ENCODE assay signal across 17 cellular contexts in genomic region chr7:36937754-36938551, GRCh38.
A peak's percentile ranks its signal among the peaks of the same experiment; 100 is the strongest.
DNase-seq lines count a peak whose midpoint lies in the region; ATAC-seq, FAIRE-seq and TF ChIP-seq lines count a peak whose summit lies in the region.
"Had no signal": no experiment of that assay in that cellular context is flagged by ENCODE, and none has a peak within 500 bp of the region (broad histone marks: within the 10 kb centered on the region; RNA-seq: fewer than 3 reads in every experiment).

No MANE protein-coding gene starts in this region.

- H3K4me2 ChIP-seq in MM.1S (ENCODE audit: low read depth, low read length): peak overlapping the region; percentile 9; the same call in 1 of the 2 replicates

- H3K9me3 ChIP-seq in MM.1S (replicated peaks; ENCODE audit: insufficient read depth, low read length) (no peaks in the 10 kb centered on the region), small intestine (ENCODE audit: control insufficient read depth, low read depth) (no peaks in the 10 kb centered on the region)

- no peak for ATAC-seq in activated naive CD8-positive, alpha-beta T cell treated with anti-CD3 and anti-CD28 coated beads, Interleukin-2, amount 50 U/mL, for 24 hours
- ATAC-seq in HG02938 (IDR thresholded peaks at IDR 0.05; ENCODE audit: unreplicated experiment): no peak
- ATAC-seq: esophagus mucosa; stimulated activated naive CD8-positive, alpha-beta T cell treated with anti-CD3 and anti-CD28 coated beads, Interleukin-15, Interleukin-2, amounts not matched to agents 100 U/mL and 50 U/mL, for 24 hours had no signal

- no peak overlapping the region for H3K4me3 ChIP-seq in MM.1S (ENCODE audit: low read length)
- no peak overlapping the region for H3K4me3 ChIP-seq in small intestine (ENCODE audit: low read depth in 1 of 2, low read length in 2 of 2)
- H3K4me3 ChIP-seq in lower leg skin (ENCODE audit: low read depth, poor library complexity, severe bottlenecking): no peak overlapping the region
- H3K4me3 ChIP-seq: left ventricle myocardium inferior, Peyer's patch had no signal

- H3K79me2 ChIP-seq in MM.1S (ENCODE audit: low read length): peaks cover 46% of the 10 kb centered on the region

- no peak overlapping the region for H2AFZ ChIP-seq in MM.1S (ENCODE audit: low read length)

- H3K4me3 Mint-ChIP-seq in activated naive CD8-positive, alpha-beta T cell: peak overlapping the region; percentile 3
- no peak overlapping the region for H3K4me3 Mint-ChIP-seq in activated naive CD8-positive, alpha-beta T cell treated with anti-CD3 and anti-CD28 coated beads, Interleukin-2, amount 50 U/mL, for 24 hours
- H3K4me3 Mint-ChIP-seq: nephron progenitor cell had no signal

- H3K4me1 ChIP-seq in MM.1S (ENCODE audit: low read length) (peaks cover 48% of the 10 kb centered on the region), small intestine (ENCODE audit: control insufficient read depth in 2 of 2, insufficient read depth in 1 of 2, low read depth in 1 of 2, low read length in 1 of 2) (no peaks in the 10 kb centered on the region)
- H3K4me1 ChIP-seq: left ventricle myocardium inferior, Peyer's patch had no signal

- DNase-seq in activated naive CD8-positive, alpha-beta T cell treated with anti-CD3 and anti-CD28 coated beads, Interleukin-2, amount 50 U/mL, for 24 hours: no peak
- DNase-seq in MM.1S: peak; percentile 71
- DNase-seq in central memory CD4-positive, alpha-beta T cell: peak; percentile 61
- peak; percentile 22 for DNase-seq in small intestine
- no peak for DNase-seq in NCI-H2107 (lab: John Stamatoyannopoulos, UW)
- no peak for DNase-seq in lower leg skin (ENCODE audit: low spot score in 2 of 2)
- DNase-seq: activated CD4-positive, alpha-beta T cell treated with anti-CD3 and anti-CD28 coated beads, Interleukin-2, amount 50 U/mL, for 48 hours; activated gamma-delta T cell treated with Interleukin-2 at 50 U/mL for 16 hours; caudate nucleus; left ventricle myocardium inferior; NCI-H1048; nephron progenitor cell; Peyer's patch; stimulated activated naive CD8-positive, alpha-beta T cell treated with anti-CD3 and anti-CD28 coated beads, Interleukin-15, Interleukin-2, amounts not matched to agents 100 U/mL and 50 U/mL, for 24 hours had no signal

- H3K27me3 ChIP-seq in MM.1S (replicated peaks; ENCODE audit: insufficient read depth, low read length): no peaks in the 10 kb centered on the region
- H3K27me3 ChIP-seq in small intestine (ENCODE audit: control insufficient read depth in 2 of 2, insufficient read depth in 2 of 2, low read length in 2 of 2): no peaks in the 10 kb centered on the region
- H3K27me3 ChIP-seq: Peyer's patch had no signal

- H3K36me3 ChIP-seq in MM.1S (replicated peaks; ENCODE audit: insufficient read depth, low read length) (no peaks in the 10 kb centered on the region; the same call in 1 of the 2 replicates), small intestine (ENCODE audit: control insufficient read depth in 2 of 2, insufficient read depth in 2 of 2, low read length in 2 of 2) (no peaks in the 10 kb centered on the region)

- TF ChIP-seq CTCF in MM.1S (IDR thresholded peaks at IDR 0.05; ENCODE audit: low read length): peak; percentile 55
- no peak for TF ChIP-seq CTCF in lower leg skin (IDR thresholded peaks at IDR 0.05)

- no peak for TF ChIP-seq POLR2A in lower leg skin (IDR thresholded peaks at IDR 0.05)

- peaks cover 74% of the 10 kb centered on the region for H3K36me3 Mint-ChIP-seq in activated naive CD8-positive, alpha-beta T cell
- H3K36me3 Mint-ChIP-seq in activated naive CD8-positive, alpha-beta T cell treated with anti-CD3 and anti-CD28 coated beads, Interleukin-2, amount 50 U/mL, for 24 hours (ENCODE audit: low read depth): peaks cover 97% of the 10 kb centered on the region

- 88 to 93% (median 89%) methylated on average over 2 of the region's 2 CpGs for WGBS in small intestine, 3 donors
- 73 to 89% methylated on average over 2 of the region's 2 CpGs for WGBS in lower leg skin, 2 donors

- H3K27ac ChIP-seq in MM.1S (ENCODE audit: low read length): peak overlapping the region; percentile 19; the same call in 1 of the 2 replicates
- H3K27ac ChIP-seq in small intestine (ENCODE audit: low read depth in 1 of 2, low read length in 1 of 2): no peak overlapping the region
- H3K27ac ChIP-seq: left ventricle myocardium inferior, Peyer's patch had no signal

- no peaks in the 10 kb centered on the region for H4K20me1 ChIP-seq in MM.1S (ENCODE audit: insufficient read depth, low read length)

- H3F3A ChIP-seq in MM.1S (ENCODE audit: insufficient read depth, low read length): peaks cover 13% of the 10 kb centered on the region

- H3K4me1 Mint-ChIP-seq in activated naive CD8-positive, alpha-beta T cell (ENCODE audit: low read depth): peaks cover 30% of the 10 kb centered on the region
- peaks cover 16% of the 10 kb centered on the region for H3K4me1 Mint-ChIP-seq in activated naive CD8-positive, alpha-beta T cell treated with anti-CD3 and anti-CD28 coated beads, Interleukin-2, amount 50 U/mL, for 24 hours

- no peak overlapping the region for H3K27ac Mint-ChIP-seq in activated naive CD8-positive, alpha-beta T cell
- no peak overlapping the region for H3K27ac Mint-ChIP-seq in activated naive CD8-positive, alpha-beta T cell treated with anti-CD3 and anti-CD28 coated beads, Interleukin-2, amount 50 U/mL, for 24 hours
- H3K27ac Mint-ChIP-seq: nephron progenitor cell had no signal

- peaks cover 29% of the 10 kb centered on the region for H3K9me3 Mint-ChIP-seq in activated naive CD8-positive, alpha-beta T cell (ENCODE audit: low read depth)
- peaks cover 70% of the 10 kb centered on the region for H3K9me3 Mint-ChIP-seq in activated naive CD8-positive, alpha-beta T cell treated with anti-CD3 and anti-CD28 coated beads, Interleukin-2, amount 50 U/mL, for 24 hours

- no peak for FAIRE-seq in small intestine (lab: Jason Lieb, UNC)

- intact Hi-C loops in lower leg skin (cut with DNase I; ENCODE audit: low total_unique reads): no loop called here

- H3K9me2 ChIP-seq in MM.1S (replicated peaks; ENCODE audit: insufficient read depth, low read length): no peaks in the 10 kb centered on the region

- no peaks in the 10 kb centered on the region for H3K27me3 Mint-ChIP-seq in activated naive CD8-positive, alpha-beta T cell
- H3K27me3 Mint-ChIP-seq in activated naive CD8-positive, alpha-beta T cell treated with anti-CD3 and anti-CD28 coated beads, Interleukin-2, amount 50 U/mL, for 24 hours: no peaks in the 10 kb centered on the region

- H3K9ac ChIP-seq in MM.1S (ENCODE audit: low read length): no peak overlapping the region

Comparison
In these comparisons a context has a peak if more than half of its experiments do, and no peak if none do; other contexts are left out.
1. DNase-seq: peak in MM.1S (single experiment), central memory CD4-positive, alpha-beta T cell (single experiment) and small intestine (single experiment); none in activated naive CD8-positive, alpha-beta T cell treated with anti-CD3 and anti-CD28 coated beads, Interleukin-2, amount 50 U/mL, for 24 hours (single experiment), NCI-H2107 (single experiment) and lower leg skin (0 of 2).